15 cellular contexts compared by ENCODE assay signal in the genomic region with DNA sequence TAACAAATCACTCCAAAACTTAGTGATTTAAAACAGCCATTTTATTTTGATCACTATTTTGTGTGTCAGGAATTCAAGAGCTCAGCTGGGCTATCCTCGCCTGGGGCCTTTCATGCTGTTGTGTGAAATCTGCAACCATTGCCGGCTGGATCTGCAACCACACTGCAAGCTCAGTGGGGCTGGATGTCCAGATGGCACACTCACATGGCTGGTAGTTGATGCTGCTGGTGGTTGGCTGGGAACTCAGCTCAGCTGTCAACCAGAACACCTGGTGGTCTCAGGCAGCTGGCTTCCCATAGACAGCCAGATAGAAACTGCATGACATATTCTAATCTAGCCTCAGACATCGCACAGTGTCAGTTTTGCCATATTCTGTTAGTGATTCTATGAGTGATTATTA. TPM values are rescaled to one million over a fixed set of nuclear protein-coding genes. Genes with fewer than 3 reads are reported as not detected.
A peak's percentile ranks its signal among the peaks of the same experiment; 100 is the strongest.
DNase-seq lines count a peak whose midpoint lies in the region; ATAC-seq, FAIRE-seq and TF ChIP-seq lines count a peak whose summit lies in the region.
"Had no signal": no experiment of that assay in that cellular context is flagged by ENCODE, and none has a peak within 500 bp of the region (broad histone marks: within the 10 kb centered on the region; RNA-seq: fewer than 3 reads in every experiment).

No MANE protein-coding gene starts in this region.

- no peaks in the 10 kb centered on the region for H3K27me3 ChIP-seq in SJCRH30
- no peaks in the 10 kb centered on the region for H3K27me3 ChIP-seq in GM23338 (ENCODE audit: insufficient read depth)
- H3K27me3 ChIP-seq in CD8-positive, alpha-beta T cell (ENCODE audit: insufficient read depth, low read length): no peaks in the 10 kb centered on the region
- H3K27me3 ChIP-seq: BLaER1, dorsolateral prefrontal cortex, heart right ventricle had no signal

- peak; percentile 67 for ATAC-seq in GM18511 (IDR thresholded peaks at IDR 0.05; ENCODE audit: unreplicated experiment)
- peak; percentile 54 for ATAC-seq in GM21529 (IDR thresholded peaks at IDR 0.05; ENCODE audit: unreplicated experiment)
- peak; percentile 49 for ATAC-seq in HG03442 (IDR thresholded peaks at IDR 0.05; ENCODE audit: unreplicated experiment)
- no peak; the same call in 2 of the 3 replicates for ATAC-seq in GM23338
- ATAC-seq in CD8-positive, alpha-beta T cell: no peak
- ATAC-seq in left lobe of liver: no peak
- ATAC-seq: heart right ventricle had no signal

- no peak for FAIRE-seq in H54 (lab: Jason Lieb, UNC)
- FAIRE-seq: urothelium cell line had no signal

- no peak overlapping the region for H3K4me2 ChIP-seq in GM23338
- H3K4me2 ChIP-seq: BLaER1 had no signal

- peaks cover 3% of the 10 kb centered on the region; the same call in 1 of the 3 replicates for H3K4me1 Mint-ChIP-seq in GM23338
- H3K4me1 Mint-ChIP-seq in CD8-positive, alpha-beta T cell (ENCODE audit: low read depth): peaks cover 23% of the 10 kb centered on the region

- H3K4me1 ChIP-seq in SJCRH30 (0 out of 2 replicates have a peak, but pooled peaks cover 2% of the 10 kb centered on the region), GM23338 (ENCODE audit: insufficient read depth) (no peaks in the 10 kb centered on the region)
- H3K4me1 ChIP-seq in CD8-positive, alpha-beta T cell (ENCODE audit: insufficient read depth, low read length): peaks cover 25% of the 10 kb centered on the region
- H3K4me1 ChIP-seq: HAP-1 had no signal

- peaks cover 6% of the 10 kb centered on the region; the same call in 1 of the 3 replicates for H3K36me3 Mint-ChIP-seq in GM23338 (ENCODE audit: low read depth)
- H3K36me3 Mint-ChIP-seq in CD8-positive, alpha-beta T cell: peaks cover 25% of the 10 kb centered on the region

- no peaks in the 10 kb centered on the region for H3K9me2 ChIP-seq in GM23338 (ENCODE audit: insufficient read depth)

- no peaks in the 10 kb centered on the region for H3K9me3 ChIP-seq in SJCRH30 (replicated peaks)
- H3K9me3 ChIP-seq in CD8-positive, alpha-beta T cell (ENCODE audit: low read length): no peaks in the 10 kb centered on the region
- H3K9me3 ChIP-seq: BLaER1, HAP-1 had no signal

- TF ChIP-seq POLR2A in H54 (IDR thresholded peaks at IDR 0.05; ENCODE audit: low read depth, low read length): no peak

- intact Hi-C loops in CD8-positive, alpha-beta T cell (cut with DNase I, micrococcal nuclease): no loop called here

- no peak for TF ChIP-seq CTCF in GM23338 (conservative IDR thresholded peaks at IDR 0.05; ENCODE audit: low read depth in 2 of 2)
- no peak for TF ChIP-seq CTCF in CD8-positive, alpha-beta T cell (IDR thresholded peaks at IDR 0.05)

- no peak overlapping the region for H3K4me3 Mint-ChIP-seq in GM23338
- no peak overlapping the region for H3K4me3 Mint-ChIP-seq in CD8-positive, alpha-beta T cell
- H3K4me3 Mint-ChIP-seq: memory B cell had no signal

- H3K27ac Mint-ChIP-seq in GM23338: no peak overlapping the region
- H3K27ac Mint-ChIP-seq in CD8-positive, alpha-beta T cell: no peak overlapping the region
- H3K27ac Mint-ChIP-seq: memory B cell had no signal

- peak; percentile 58 to 72 for DNase-seq in SJCRH30
- DNase-seq in GM23338 (ENCODE audit: low spot score): no peak
- no peak for DNase-seq in H54 (ENCODE audit: insufficient read length, low spot score)
- no peak for DNase-seq in CD8-positive, alpha-beta T cell
- no peak for DNase-seq in left lobe of liver (ENCODE audit: low spot score)
- DNase-seq: heart right ventricle, IMR-90 had no signal

- no peaks in the 10 kb centered on the region; the same call in 1 of the 2 replicates for H3K36me3 ChIP-seq in SJCRH30
- H3K36me3 ChIP-seq in GM23338 (ENCODE audit: insufficient read depth): no peaks in the 10 kb centered on the region; the same call in 1 of the 2 replicates
- H3K36me3 ChIP-seq in CD8-positive, alpha-beta T cell (ENCODE audit: insufficient read depth, low read length): no peaks in the 10 kb centered on the region
- H3K36me3 ChIP-seq: HAP-1 had no signal

- POLR2A ChIA-PET in CD8-positive, alpha-beta T cell (lab: Charles Lee): interaction anchor here (0.6 kb wide), 1 partner anchor 65 kb away, joined by 3 read pairs; no protein-coding TSS in a partner anchor

- H3F3A ChIP-seq in GM23338 (replicated peaks; ENCODE audit: low read depth): no peaks in the 10 kb centered on the region

- no peak overlapping the region for H2AFZ ChIP-seq in GM23338

- H3K27ac ChIP-seq in SJCRH30: no peak overlapping the region
- no peak overlapping the region for H3K27ac ChIP-seq in GM23338 (ENCODE audit: low read depth)
- H3K27ac ChIP-seq in CD8-positive, alpha-beta T cell (ENCODE audit: low read depth, low read length): no peak overlapping the region
- H3K27ac ChIP-seq: BLaER1, dorsolateral prefrontal cortex, heart right ventricle had no signal

- no peaks in the 10 kb centered on the region for H3K79me2 ChIP-seq in GM23338 (replicated peaks; ENCODE audit: insufficient read depth)

- no peaks in the 10 kb centered on the region for H3K9me3 Mint-ChIP-seq in GM23338
- H3K9me3 Mint-ChIP-seq in CD8-positive, alpha-beta T cell: no peaks in the 10 kb centered on the region
- H3K9me3 Mint-ChIP-seq: memory B cell had no signal

- H3K4me3 ChIP-seq in SJCRH30: no peak overlapping the region
- no peak overlapping the region for H3K4me3 ChIP-seq in GM23338
- H3K4me3 ChIP-seq in CD8-positive, alpha-beta T cell (ENCODE audit: low read depth, low read length): no peak overlapping the region
- H3K4me3 ChIP-seq: BLaER1, dorsolateral prefrontal cortex, HAP-1, heart right ventricle had no signal

- H3K27me3 Mint-ChIP-seq in GM23338 (ENCODE audit: insufficient read depth, low read depth, poor library complexity): peaks cover 6% of the 10 kb centered on the region
- no peaks in the 10 kb centered on the region for H3K27me3 Mint-ChIP-seq in CD8-positive, alpha-beta T cell (ENCODE audit: low read depth)
- H3K27me3 Mint-ChIP-seq: memory B cell had no signal

- H4K20me1 ChIP-seq in GM23338 (replicated peaks; ENCODE audit: insufficient read depth): no peaks in the 10 kb centered on the region
- H4K20me1 ChIP-seq: BLaER1 had no signal

- CTCF ChIA-PET in CD8-positive, alpha-beta T cell (lab: Charles Lee): interaction anchor here (2.0 kb wide), 1 partner anchor 103 kb away, joined by 4 read pairs; no protein-coding TSS in a partner anchor

TF ChIP-seq in GM23338, 12 proteins besides CTCF, POLR2A, EP300 and RAD21 (continues in another document):
- TF ChIP-seq JUNB (IDR thresholded peaks at IDR 0.05; ENCODE audit: unreplicated experiment): no peak
- TF ChIP-seq, protein P1, sequence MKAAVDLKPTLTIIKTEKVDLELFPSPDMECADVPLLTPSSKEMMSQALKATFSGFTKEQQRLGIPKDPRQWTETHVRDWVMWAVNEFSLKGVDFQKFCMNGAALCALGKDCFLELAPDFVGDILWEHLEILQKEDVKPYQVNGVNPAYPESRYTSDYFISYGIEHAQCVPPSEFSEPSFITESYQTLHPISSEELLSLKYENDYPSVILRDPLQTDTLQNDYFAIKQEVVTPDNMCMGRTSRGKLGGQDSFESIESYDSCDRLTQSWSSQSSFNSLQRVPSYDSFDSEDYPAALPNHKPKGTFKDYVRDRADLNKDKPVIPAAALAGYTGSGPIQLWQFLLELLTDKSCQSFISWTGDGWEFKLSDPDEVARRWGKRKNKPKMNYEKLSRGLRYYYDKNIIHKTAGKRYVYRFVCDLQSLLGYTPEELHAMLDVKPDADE (IDR thresholded peaks at IDR 0.05): no peak
- TF ChIP-seq STAT1 (IDR thresholded peaks at IDR 0.05; ENCODE audit: unreplicated experiment): no peak

RNA-seq across cellular contexts. Expression of a gene that starts 30.6 kb away (rescaled TPM):
- not detected in 2 replicates for total RNA-seq in SJCRH30 (2014; rRNA removed; shearing (Covaris generic))
- 25.5 and 26.2 TPM in 2 replicates for total RNA-seq in GM23338 (2014; rRNA removed; shearing (Covaris generic))
- 7.3 and 8.8 TPM in 2 replicates for polyA plus RNA-seq in GM23338 (2016; fragmentation: Nextera tagmentation; extraction: Ambion mirVana)
- 1 to 10 TPM in 1 of 2 experiments, under 1 TPM in 1; 0.76 to 1.2 TPM for total RNA-seq in CD8-positive, alpha-beta T cell
- 1.3 TPM for total RNA-seq in left lobe of liver

Comparison
In these comparisons a context has a peak if more than half of its experiments do, and no peak if none do; other contexts are left out.
1. ATAC-seq: peak in GM18511 (single experiment), GM21529 (single experiment) and HG03442 (single experiment); none in GM23338 (single experiment), CD8-positive, alpha-beta T cell (single experiment) and left lobe of liver (single experiment).
2. DNase-seq: peak in SJCRH30 (2 of 2); none in GM23338 (single experiment), H54 (single experiment), CD8-positive, alpha-beta T cell (0 of 7) and left lobe of liver (single experiment).
3. RNA of a gene that starts 30.6 kb away (total RNA-seq): 25.5 to 26.2 TPM in GM23338; 1.3 TPM in left lobe of liver (single experiment), 0.76 to 1.2 TPM in CD8-positive, alpha-beta T cell and not detected in SJCRH30; every median in the first group is over 10 times any median in the second.